ENCODE assay signal across 17 cellular contexts in the genomic region with DNA sequence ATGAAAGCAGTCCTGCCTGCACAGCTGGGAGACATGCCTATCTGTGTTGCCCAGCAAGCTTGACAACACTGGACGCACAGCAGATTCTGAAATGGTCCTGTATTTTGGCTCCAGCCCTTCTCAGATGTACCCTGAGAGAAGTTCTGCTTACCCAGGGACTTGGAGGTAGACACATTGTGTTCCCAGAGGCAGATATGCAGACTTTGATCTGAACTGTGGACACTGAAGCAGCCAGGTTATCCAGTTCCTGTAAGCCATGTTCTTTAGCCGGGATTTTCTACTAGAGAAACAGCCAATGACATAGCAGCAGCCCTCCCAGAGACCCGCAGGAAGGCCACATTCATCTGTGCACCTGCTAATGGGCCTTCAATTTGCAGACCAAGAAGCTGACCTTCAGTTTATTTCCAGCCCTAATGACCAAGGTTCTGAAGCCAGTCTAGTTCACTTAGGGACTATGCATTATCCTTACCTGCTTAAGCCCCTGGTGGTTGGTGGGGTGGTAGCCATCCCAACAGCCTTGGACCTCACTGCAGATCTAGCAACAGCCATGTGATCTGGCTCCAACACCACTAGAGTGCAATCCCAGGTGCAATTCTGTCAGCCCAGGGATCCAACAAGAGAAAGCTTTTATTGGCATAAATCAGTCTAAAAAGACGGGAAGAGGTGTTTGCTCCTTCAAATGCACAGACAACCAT.
DNase-seq lines count a peak whose midpoint lies in the region; ATAC-seq, FAIRE-seq and TF ChIP-seq lines count a peak whose summit lies in the region.
"Had no signal": no experiment of that assay in that cellular context is flagged by ENCODE, and none has a peak within 500 bp of the region (broad histone marks: within the 10 kb centered on the region; RNA-seq: fewer than 3 reads in every experiment).

No MANE protein-coding gene starts in this region.

- no peak for FAIRE-seq in HepG2 (lab: Jason Lieb, UNC)
- FAIRE-seq: GM12892, GM19239 had no signal

- no peaks in the 10 kb centered on the region for H4K20me1 ChIP-seq in HepG2 (ENCODE audit: insufficient read depth, low read length)

- no peaks in the 10 kb centered on the region for H3K27me3 Mint-ChIP-seq in WTC11 (ENCODE audit: low read depth)
- H3K27me3 Mint-ChIP-seq in CD14-positive monocyte (ENCODE audit: low read depth in 3 of 3) = no peaks in the 10 kb centered on the region
- H3K27me3 Mint-ChIP-seq: B cell had no signal

- POLR2A ChIA-PET in WTC11 (lab: Charles Lee) (no interaction called here), HepG2 (lab: Yijun Ruan, JAX) (no interaction called here)

- ATAC-seq in WTC11 = peak; percentile 66
- ATAC-seq in HepG2 = peak; percentile 82
- no peak for ATAC-seq in HG02885 (IDR thresholded peaks at IDR 0.05; ENCODE audit: poor library complexity, unreplicated experiment)
- no peak for ATAC-seq in HG03354 (IDR thresholded peaks at IDR 0.05; ENCODE audit: poor library complexity, severe bottlenecking, unreplicated experiment)
- ATAC-seq: CD8-positive, alpha-beta T cell had no signal

- H3K27ac ChIP-seq in HepG2 (ENCODE audit: extremely low read length, insufficient read depth, low read length) = no peak overlapping the region
- H3K27ac ChIP-seq: C4-2B, GM23248 had no signal

- H3K36me3 Mint-ChIP-seq in WTC11 (peaks cover 9% of the 10 kb centered on the region), CD14-positive monocyte (no peaks in the 10 kb centered on the region)
- H3K36me3 Mint-ChIP-seq: CD8-positive, alpha-beta T cell had no signal

- H3K27ac Mint-ChIP-seq in WTC11 (no peak overlapping the region), CD14-positive monocyte (no peak overlapping the region)
- H3K27ac Mint-ChIP-seq: B cell; CD8-positive, alpha-beta T cell had no signal

- no peak overlapping the region for H3K9ac ChIP-seq in HepG2 (ENCODE audit: insufficient read depth, low read depth, low read length)
- H3K9ac ChIP-seq: GM23248 had no signal

- peaks cover 6% of the 10 kb centered on the region; the same call in 1 of the 2 replicates for H3K4me1 ChIP-seq in HepG2 (ENCODE audit: insufficient read depth, low read length)
- H3K4me1 ChIP-seq: HAP-1 had no signal

- CTCF ChIA-PET in WTC11 (lab: Charles Lee) = no interaction called here
- CTCF ChIA-PET in HepG2 (lab: Yijun Ruan, JAX; ENCODE audit: low intra/inter-chr PET ratio, low total read pairs) = no interaction called here

- H3K9me3 Mint-ChIP-seq in WTC11 (peaks cover 16% of the 10 kb centered on the region), CD14-positive monocyte (peaks cover 0 to 17% (median 6%) of the 10 kb centered on the region in 7 donors)

- TF ChIP-seq CTCF in WTC11 (IDR thresholded peaks at IDR 0.05) (no peak), HepG2 (CRISPR knock-in tag; IDR thresholded peaks at IDR 0.05) (no peak), CD14-positive monocyte (IDR thresholded peaks at IDR 0.05) (no peak)

- H3K27me3 ChIP-seq in H7 (ENCODE audit: control insufficient read depth, insufficient read depth, low read length) (no peaks in the 10 kb centered on the region), HepG2 (ENCODE audit: control insufficient read depth in 1 of 2, insufficient read depth in 2 of 2, low read length in 2 of 2) (no peaks in the 10 kb centered on the region)

- no peak for TF ChIP-seq RAD21 in HepG2 (CRISPR knock-in tag; IDR thresholded peaks at IDR 0.05)

- H3K9me3 ChIP-seq in HepG2 (ENCODE audit: low read length) = no peaks in the 10 kb centered on the region
- H3K9me3 ChIP-seq: HAP-1 had no signal

- no peaks in the 10 kb centered on the region for H3K79me2 ChIP-seq in HepG2 (ENCODE audit: insufficient read depth, low read length)

- intact Hi-C loops in HepG2 (cut with micrococcal nuclease; ENCODE audit: unreplicated experiment) = loop anchor here (10.0 kb wide), 1 partner anchor 108 kb away; no protein-coding TSS in a partner anchor
- intact Hi-C loops in CD14-positive monocyte (cut with micrococcal nuclease) = no loop called here

- no peak for TF ChIP-seq POLR2A in HepG2 (IDR thresholded peaks at IDR 0.05; ENCODE audit: insufficient read depth in 1 of 2, low read depth in 2 of 2, low read length in 2 of 2)

- H3K4me3 ChIP-seq in H7 (ENCODE audit: insufficient read depth, low read depth, low read length) (no peak overlapping the region), HepG2 (replicated peaks in 1 of 3; ENCODE audit: insufficient read depth in 1 of 3, low read depth in 2 of 3, low read length in 3 of 3) (no peak overlapping the region)
- H3K4me3 ChIP-seq: GM23248, HAP-1 had no signal

- H3K4me1 Mint-ChIP-seq in WTC11 = no peaks in the 10 kb centered on the region
- peaks cover 2% of the 10 kb centered on the region for H3K4me1 Mint-ChIP-seq in CD14-positive monocyte
- H3K4me1 Mint-ChIP-seq: B cell had no signal

- no peak overlapping the region for H2AFZ ChIP-seq in HepG2 (ENCODE audit: low read length)
- H2AFZ ChIP-seq: GM23248 had no signal

- H3K36me3 ChIP-seq in H7 (replicated peaks; ENCODE audit: control insufficient read depth, insufficient read depth, low read length) = no peaks in the 10 kb centered on the region
- H3K36me3 ChIP-seq in HepG2 (replicated peaks in 1 of 2; ENCODE audit: control insufficient read depth in 1 of 2, insufficient read depth in 2 of 2, low read length in 2 of 2) = no peaks in the 10 kb centered on the region
- H3K36me3 ChIP-seq: HAP-1 had no signal

- DNase-seq in H7 (peak; percentile 2), WTC11 (ENCODE audit: low spot score) (no peak), HepG2 (ENCODE audit: low spot score) (no peak), occipital lobe (lab: John Stamatoyannopoulos, UW) (no peak), CD14-positive monocyte (ENCODE audit: low spot score) (no peak)
- DNase-seq: CD8-positive, alpha-beta T cell; COR-L47; DND-41; GDM1; GM23248 had no signal

- H3K4me3 Mint-ChIP-seq in WTC11 (no peak overlapping the region), CD14-positive monocyte (no peak overlapping the region)
- H3K4me3 Mint-ChIP-seq: B cell; CD8-positive, alpha-beta T cell had no signal

- no TSS peak for BruUV-seq in HepG2 (replicated peaks; lab: Mats Ljungman, UMichigan)

- peak overlapping the region; percentile 47 for H3K4me2 ChIP-seq in HepG2 (ENCODE audit: low read depth, low read length)

- WGBS in HepG2 (ENCODE audit: low lambda C conversion rate) = 23% methylated on average over 2 of the region's 4 CpGs

- TF ChIP-seq EP300 in HepG2 (IDR thresholded peaks at IDR 0.05; ENCODE audit: low read depth in 2 of 2, low read length in 2 of 2) (no peak), HepG2 (CRISPR knock-in tag; IDR thresholded peaks at IDR 0.05; ENCODE audit: borderline replicate concordance) (no peak)

- in situ Hi-C loops in HepG2 (cut with HindIII; ENCODE audit: extremely low pct_ligation_motif_present, low pct_unique_long_range_greater_than_20kb) = no loop called here

TF ChIP-seq in WTC11, 78 proteins besides CTCF, POLR2A, EP300 and RAD21:
- no peak for TF ChIP-seq ZNF396 (CRISPR knock-in tag; IDR thresholded peaks at IDR 0.05; ENCODE audit: borderline replicate concordance)
- TF ChIP-seq, protein P1, sequence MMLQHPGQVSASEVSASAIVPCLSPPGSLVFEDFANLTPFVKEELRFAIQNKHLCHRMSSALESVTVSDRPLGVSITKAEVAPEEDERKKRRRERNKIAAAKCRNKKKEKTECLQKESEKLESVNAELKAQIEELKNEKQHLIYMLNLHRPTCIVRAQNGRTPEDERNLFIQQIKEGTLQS (CRISPR knock-in tag; conservative IDR thresholded peaks at IDR 0.05) = no peak
- no peak for TF ChIP-seq RORB (CRISPR knock-in tag; IDR thresholded peaks at IDR 0.05)
- TF ChIP-seq FOXJ3 (CRISPR knock-in tag; IDR thresholded peaks at IDR 0.05; ENCODE audit: borderline replicate concordance) = no peak

TF ChIP-seq in HepG2, 621 proteins besides CTCF, POLR2A, EP300 and RAD21:
- TF ChIP-seq ZBTB34 (CRISPR knock-in tag; IDR thresholded peaks at IDR 0.05) = no peak
- TF ChIP-seq CEBPB (IDR thresholded peaks at IDR 0.05; ENCODE audit: borderline replicate concordance, low read depth, low read length) = no peak
- no peak for TF ChIP-seq HNF4G (IDR thresholded peaks at IDR 0.05; ENCODE audit: borderline replicate concordance, low read depth, low read length)
- TF ChIP-seq HNF4G (CRISPR knock-in tag; IDR thresholded peaks at IDR 0.05; ENCODE audit: borderline replicate concordance, low read depth) = no peak
- peak; percentile 45; the same call in 1 of the 2 replicates for TF ChIP-seq HNF4A (CRISPR knock-in tag; IDR thresholded peaks at IDR 0.05)
TF ChIP-seq in HepG2: peak in this region for 1.

Comparison
In these comparisons a context has a peak if more than half of its experiments do, and no peak if none do; other contexts are left out.
1. ATAC-seq: peak in WTC11 (single experiment) and HepG2 (single experiment); none in HG02885 (single experiment) and HG03354 (single experiment).